1 cellular context compared by ENCODE assay signal in the genomic region with DNA sequence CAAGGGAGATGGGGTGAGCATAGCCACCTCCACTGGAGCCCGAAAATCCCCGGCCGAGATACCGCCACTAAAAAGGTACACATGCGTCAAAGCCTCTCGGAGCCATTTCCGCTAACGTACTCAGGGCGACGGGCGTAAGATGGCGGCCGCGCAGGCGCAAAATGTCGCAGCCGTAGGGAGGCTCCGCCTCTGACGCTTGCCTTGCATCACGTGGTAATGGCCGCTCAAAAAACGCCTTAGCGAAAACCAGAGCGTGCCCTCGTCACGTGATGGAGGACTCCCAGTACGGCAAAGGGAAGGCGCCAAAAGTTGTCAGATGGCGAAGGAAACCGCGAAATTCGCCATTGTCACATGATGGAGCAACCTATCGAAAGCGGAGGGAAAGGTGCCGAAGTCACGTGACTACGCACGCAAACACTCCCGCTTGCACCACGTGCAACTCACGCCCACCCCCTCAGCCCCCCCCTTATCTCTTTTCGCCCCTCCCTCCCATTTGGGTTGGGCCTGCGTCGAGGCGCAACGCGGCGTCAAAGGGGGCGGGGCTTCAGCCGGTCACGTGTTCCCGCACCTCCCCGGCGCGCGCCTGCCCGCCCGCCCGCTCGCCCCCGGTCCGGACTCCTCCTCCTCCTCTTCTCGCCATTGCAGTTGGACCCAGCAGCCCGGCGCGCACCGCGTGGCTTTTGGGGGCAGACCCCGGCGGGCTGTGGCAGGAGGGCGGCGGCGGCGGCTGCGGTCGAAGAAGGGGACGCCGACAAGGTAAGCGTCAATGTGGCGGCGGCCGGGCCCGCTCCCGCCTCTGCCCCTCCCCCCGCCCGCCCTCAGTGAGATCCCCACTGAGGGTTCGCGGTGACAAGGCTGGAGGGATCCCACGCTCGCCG.
A peak's percentile ranks its signal among the peaks of the same experiment; 100 is the strongest.
TF ChIP-seq lines count a peak whose summit lies in the region.

TSS of gene ILF3 (plus strand) at position 615 of the 878 bp plus-strand sequence. CDS start 16,260 bp downstream, outside the sequence.

TF ChIP-seq in WTC11, 78 proteins besides CTCF, POLR2A, EP300 and RAD21 (continued from another document and continues in another):
- TF ChIP-seq HMGXB4 (CRISPR knock-in tag; IDR thresholded peaks at IDR 0.05) (peak; percentile 54; the same call in 1 of the 2 replicates), NR3C1 (CRISPR knock-in tag; conservative IDR thresholded peaks at IDR 0.05; ENCODE audit: low read depth) (no peak), NR2C2 (CRISPR knock-in tag; IDR thresholded peaks at IDR 0.05) (no peak), ZMAT4 (CRISPR knock-in tag; IDR thresholded peaks at IDR 0.05) (no peak), ZBTB21 (CRISPR knock-in tag; IDR thresholded peaks at IDR 0.05; ENCODE audit: borderline replicate concordance) (no peak), NFE2L1 (CRISPR knock-in tag; IDR thresholded peaks at IDR 0.05) (peak; percentile 90; the same call in 1 of the 2 replicates), IRF2 (CRISPR knock-in tag; IDR thresholded peaks at IDR 0.05; ENCODE audit: borderline replicate concordance, low read depth) (no peak), ZNF138 (CRISPR knock-in tag; conservative IDR thresholded peaks at IDR 0.05) (no peak), FOXP1 (CRISPR knock-in tag; IDR thresholded peaks at IDR 0.05; ENCODE audit: borderline replicate concordance) (peak; percentile 83; the same call in 1 of the 2 replicates), ZNF232 (CRISPR knock-in tag; IDR thresholded peaks at IDR 0.05) (peak; percentile 95), NR1H2 (CRISPR knock-in tag; IDR thresholded peaks at IDR 0.05) (no peak), TEAD4 (CRISPR knock-in tag; IDR thresholded peaks at IDR 0.05) (no peak; the same call in 1 of the 2 replicates), ZNF532 (CRISPR knock-in tag; IDR thresholded peaks at IDR 0.05; ENCODE audit: borderline replicate concordance) (no peak), NFYB (CRISPR knock-in tag; conservative IDR thresholded peaks at IDR 0.05; ENCODE audit: low read depth) (peak; percentile 81), E2F4 (CRISPR knock-in tag; IDR thresholded peaks at IDR 0.05; ENCODE audit: borderline replicate concordance, low read depth) (peak; percentile 84), KAT7 (CRISPR knock-in tag; IDR thresholded peaks at IDR 0.05; ENCODE audit: borderline replicate concordance) (no peak), TEAD1 (CRISPR knock-in tag; IDR thresholded peaks at IDR 0.05) (peak; percentile 66; the same call in 1 of the 2 replicates), CREM (CRISPR knock-in tag; IDR thresholded peaks at IDR 0.05) (peak; percentile 90), E2F1 (CRISPR knock-in tag; IDR thresholded peaks at IDR 0.05) (peak; percentile 23; the same call in 1 of the 2 replicates), FOXJ3 (CRISPR knock-in tag; IDR thresholded peaks at IDR 0.05; ENCODE audit: borderline replicate concordance) (no peak), ZNF423 (CRISPR knock-in tag; IDR thresholded peaks at IDR 0.05) (no peak), ETV6 (CRISPR knock-in tag; IDR thresholded peaks at IDR 0.05) (peak; percentile 91), TP53 (CRISPR knock-in tag; IDR thresholded peaks at IDR 0.05) (peak; percentile 16; the same call in 1 of the 2 replicates), SP1 (CRISPR knock-in tag; conservative IDR thresholded peaks at IDR 0.05) (peak; percentile 98), SOX15 (CRISPR knock-in tag; IDR thresholded peaks at IDR 0.05) (no peak), E2F5 (CRISPR knock-in tag; IDR thresholded peaks at IDR 0.05) (peak; percentile 81; the same call in 1 of the 2 replicates), MXD4 (CRISPR knock-in tag; IDR thresholded peaks at IDR 0.05; ENCODE audit: borderline replicate concordance) (no peak), ZNF219 (CRISPR knock-in tag; IDR thresholded peaks at IDR 0.05; ENCODE audit: borderline replicate concordance) (peak; percentile 80; the same call in 1 of the 2 replicates), GRHL2 (CRISPR knock-in tag; IDR thresholded peaks at IDR 0.05; ENCODE audit: insufficient replicate concordance, severe bottlenecking) (no peak), CBFB (CRISPR knock-in tag; IDR thresholded peaks at IDR 0.05; ENCODE audit: low read depth) (peak; percentile 64; the same call in 1 of the 2 replicates), ESRRA (CRISPR knock-in tag; IDR thresholded peaks at IDR 0.05; ENCODE audit: borderline replicate concordance) (peak; percentile 21; the same call in 1 of the 2 replicates), ELF4 (CRISPR knock-in tag; IDR thresholded peaks at IDR 0.05; ENCODE audit: low read depth) (0 out of 2 replicates have a peak, but pooled peaks have one; percentile 38)
- TF ChIP-seq, protein P1, sequence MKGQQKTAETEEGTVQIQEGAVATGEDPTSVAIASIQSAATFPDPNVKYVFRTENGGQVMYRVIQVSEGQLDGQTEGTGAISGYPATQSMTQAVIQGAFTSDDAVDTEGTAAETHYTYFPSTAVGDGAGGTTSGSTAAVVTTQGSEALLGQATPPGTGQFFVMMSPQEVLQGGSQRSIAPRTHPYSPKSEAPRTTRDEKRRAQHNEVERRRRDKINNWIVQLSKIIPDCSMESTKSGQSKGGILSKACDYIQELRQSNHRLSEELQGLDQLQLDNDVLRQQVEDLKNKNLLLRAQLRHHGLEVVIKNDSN (CRISPR knock-in tag; IDR thresholded peaks at IDR 0.05) = peak; percentile 100
- TF ChIP-seq, protein P2, sequence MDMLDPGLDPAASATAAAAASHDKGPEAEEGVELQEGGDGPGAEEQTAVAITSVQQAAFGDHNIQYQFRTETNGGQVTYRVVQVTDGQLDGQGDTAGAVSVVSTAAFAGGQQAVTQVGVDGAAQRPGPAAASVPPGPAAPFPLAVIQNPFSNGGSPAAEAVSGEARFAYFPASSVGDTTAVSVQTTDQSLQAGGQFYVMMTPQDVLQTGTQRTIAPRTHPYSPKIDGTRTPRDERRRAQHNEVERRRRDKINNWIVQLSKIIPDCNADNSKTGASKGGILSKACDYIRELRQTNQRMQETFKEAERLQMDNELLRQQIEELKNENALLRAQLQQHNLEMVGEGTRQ (CRISPR knock-in tag; IDR thresholded peaks at IDR 0.05) = peak; percentile 99
- TF ChIP-seq, protein P3, sequence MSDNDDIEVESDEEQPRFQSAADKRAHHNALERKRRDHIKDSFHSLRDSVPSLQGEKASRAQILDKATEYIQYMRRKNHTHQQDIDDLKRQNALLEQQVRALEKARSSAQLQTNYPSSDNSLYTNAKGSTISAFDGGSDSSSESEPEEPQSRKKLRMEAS (CRISPR knock-in tag; IDR thresholded peaks at IDR 0.05) = peak; percentile 97
- TF ChIP-seq, protein P4, sequence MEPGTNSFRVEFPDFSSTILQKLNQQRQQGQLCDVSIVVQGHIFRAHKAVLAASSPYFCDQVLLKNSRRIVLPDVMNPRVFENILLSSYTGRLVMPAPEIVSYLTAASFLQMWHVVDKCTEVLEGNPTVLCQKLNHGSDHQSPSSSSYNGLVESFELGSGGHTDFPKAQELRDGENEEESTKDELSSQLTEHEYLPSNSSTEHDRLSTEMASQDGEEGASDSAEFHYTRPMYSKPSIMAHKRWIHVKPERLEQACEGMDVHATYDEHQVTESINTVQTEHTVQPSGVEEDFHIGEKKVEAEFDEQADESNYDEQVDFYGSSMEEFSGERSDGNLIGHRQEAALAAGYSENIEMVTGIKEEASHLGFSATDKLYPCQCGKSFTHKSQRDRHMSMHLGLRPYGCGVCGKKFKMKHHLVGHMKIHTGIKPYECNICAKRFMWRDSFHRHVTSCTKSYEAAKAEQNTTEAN (CRISPR knock-in tag; IDR thresholded peaks at IDR 0.05) = peak; percentile 76; the same call in 1 of the 2 replicates
- TF ChIP-seq, protein P5, sequence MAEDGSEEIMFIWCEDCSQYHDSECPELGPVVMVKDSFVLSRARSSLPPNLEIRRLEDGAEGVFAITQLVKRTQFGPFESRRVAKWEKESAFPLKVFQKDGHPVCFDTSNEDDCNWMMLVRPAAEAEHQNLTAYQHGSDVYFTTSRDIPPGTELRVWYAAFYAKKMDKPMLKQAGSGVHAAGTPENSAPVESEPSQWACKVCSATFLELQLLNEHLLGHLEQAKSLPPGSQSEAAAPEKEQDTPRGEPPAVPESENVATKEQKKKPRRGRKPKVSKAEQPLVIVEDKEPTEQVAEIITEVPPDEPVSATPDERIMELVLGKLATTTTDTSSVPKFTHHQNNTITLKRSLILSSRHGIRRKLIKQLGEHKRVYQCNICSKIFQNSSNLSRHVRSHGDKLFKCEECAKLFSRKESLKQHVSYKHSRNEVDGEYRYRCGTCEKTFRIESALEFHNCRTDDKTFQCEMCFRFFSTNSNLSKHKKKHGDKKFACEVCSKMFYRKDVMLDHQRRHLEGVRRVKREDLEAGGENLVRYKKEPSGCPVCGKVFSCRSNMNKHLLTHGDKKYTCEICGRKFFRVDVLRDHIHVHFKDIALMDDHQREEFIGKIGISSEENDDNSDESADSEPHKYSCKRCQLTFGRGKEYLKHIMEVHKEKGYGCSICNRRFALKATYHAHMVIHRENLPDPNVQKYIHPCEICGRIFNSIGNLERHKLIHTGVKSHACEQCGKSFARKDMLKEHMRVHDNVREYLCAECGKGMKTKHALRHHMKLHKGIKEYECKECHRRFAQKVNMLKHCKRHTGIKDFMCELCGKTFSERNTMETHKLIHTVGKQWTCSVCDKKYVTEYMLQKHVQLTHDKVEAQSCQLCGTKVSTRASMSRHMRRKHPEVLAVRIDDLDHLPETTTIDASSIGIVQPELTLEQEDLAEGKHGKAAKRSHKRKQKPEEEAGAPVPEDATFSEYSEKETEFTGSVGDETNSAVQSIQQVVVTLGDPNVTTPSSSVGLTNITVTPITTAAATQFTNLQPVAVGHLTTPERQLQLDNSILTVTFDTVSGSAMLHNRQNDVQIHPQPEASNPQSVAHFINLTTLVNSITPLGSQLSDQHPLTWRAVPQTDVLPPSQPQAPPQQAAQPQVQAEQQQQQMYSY (CRISPR knock-in tag; IDR thresholded peaks at IDR 0.05) = no peak; the same call in 1 of the 2 replicates
